In genomic region chrX:14801136-14801535, GRCh38 we compare ENCODE assay signal across 19 cellular contexts.
DNase-seq lines count a peak whose midpoint lies in the region; ATAC-seq, FAIRE-seq and TF ChIP-seq lines count a peak whose summit lies in the region.
"Had no signal": no experiment of that assay in that cellular context is flagged by ENCODE, and none has a peak within 500 bp of the region (broad histone marks: within the 10 kb centered on the region; RNA-seq: fewer than 3 reads in every experiment).

No MANE protein-coding gene starts in this region.

- no TSS peak for BruUV-seq in endothelial cell of umbilical vein (replicated peaks; lab: Mats Ljungman, UMichigan)

- H3K9me1 ChIP-seq in endothelial cell of umbilical vein (replicated peaks; ENCODE audit: control insufficient read depth, extremely low read depth, insufficient read depth, low read length) = no peaks in the 10 kb centered on the region

- no peaks in the 10 kb centered on the region for H4K20me1 ChIP-seq in endothelial cell of umbilical vein (replicated peaks; ENCODE audit: control insufficient read depth, extremely low read depth, insufficient read depth, low read length)

- TF ChIP-seq POLR2A in endothelial cell of umbilical vein (IDR thresholded peaks at IDR 0.05; ENCODE audit: low read depth, low read length) (no peak), GM18505 (IDR thresholded peaks at IDR 0.05; ENCODE audit: borderline replicate concordance, extremely low read depth, insufficient read depth, insufficient read length) (no peak)

- H3K79me2 ChIP-seq in endothelial cell of umbilical vein (ENCODE audit: control insufficient read depth, insufficient read depth, low read length) = no peaks in the 10 kb centered on the region

- DNase-seq in COLO829 (ENCODE audit: low spot score) (peak; percentile 58), M059J (ENCODE audit: low read depth) (peak; percentile 89), endothelial cell of umbilical vein (ENCODE audit: low read depth, low spot score) (no peak), kidney tubule cell (ENCODE audit: low spot score) (peak; percentile 8), kidney (no peak)
- DNase-seq: activated CD4-positive, CD25-positive, alpha-beta regulatory T cell treated with anti-CD3 and anti-CD28 coated beads, Interleukin-2, amount 50 U/mL, for 72 hours; COR-L47; dorsolateral prefrontal cortex; heart left ventricle; immature natural killer cell; NCI-H187 treated with DMSO at 0.1 percent for 48 hours; stimulated activated CD4-positive, alpha-beta T cell treated with anti-CD3 and anti-CD28 coated beads, Interleukin-15, amount 100 ng/mL, for 24 hours had no signal

- H3K4me1 ChIP-seq in endothelial cell of umbilical vein (ENCODE audit: control insufficient read depth, extremely low read depth, insufficient read depth, low read length) (no peaks in the 10 kb centered on the region), kidney (ENCODE audit: control insufficient read depth in 1 of 2, insufficient read depth in 1 of 2, low read depth in 1 of 2, low read length in 2 of 2) (no peaks in the 10 kb centered on the region)
- H3K4me1 ChIP-seq: heart left ventricle, right atrium auricular region had no signal

- H3K4me2 ChIP-seq in endothelial cell of umbilical vein (ENCODE audit: insufficient read depth, low read length) = no peak overlapping the region

- H3K4me3 ChIP-seq in endothelial cell of umbilical vein (replicated peaks in 1 of 3; ENCODE audit: insufficient read depth in 1 of 3, low read depth in 1 of 3, low read length in 3 of 3) (no peak overlapping the region), kidney (ENCODE audit: low read length in 2 of 2) (no peak overlapping the region)
- H3K4me3 ChIP-seq: dorsolateral prefrontal cortex, heart left ventricle, right atrium auricular region, thoracic aorta had no signal

- H3K9me3 ChIP-seq in endothelial cell of umbilical vein (replicated peaks; ENCODE audit: control insufficient read depth, insufficient read depth, low read length) = no peaks in the 10 kb centered on the region
- no peaks in the 10 kb centered on the region for H3K9me3 ChIP-seq in kidney (ENCODE audit: control insufficient read depth in 1 of 2, low read length in 2 of 2)
- H3K9me3 ChIP-seq: right atrium auricular region, thoracic aorta had no signal

- POLR2A ChIA-PET in endothelial cell of umbilical vein (lab: Charles Lee) = no interaction called here

- no peak overlapping the region for H2AFZ ChIP-seq in endothelial cell of umbilical vein (ENCODE audit: low read depth, low read length)

- no peak overlapping the region for H3K27ac ChIP-seq in endothelial cell of umbilical vein (ENCODE audit: insufficient read depth, low read depth, low read length)
- H3K27ac ChIP-seq in kidney (ENCODE audit: low read depth in 2 of 2, low read length in 2 of 2) = no peak overlapping the region
- H3K27ac ChIP-seq: dorsolateral prefrontal cortex, heart left ventricle, right atrium auricular region, thoracic aorta had no signal

- intact Hi-C loops in endothelial cell of umbilical vein (cut with micrococcal nuclease) (no loop called here), kidney (cut with DNase I) (no loop called here)

- FAIRE-seq in endothelial cell of umbilical vein (lab: Jason Lieb, UNC) = peak; percentile 18
- FAIRE-seq in kidney (lab: Jason Lieb, UNC) = no peak
- FAIRE-seq: H1 had no signal

- TF ChIP-seq CTCF in endothelial cell of umbilical vein (IDR thresholded peaks at IDR 0.05; ENCODE audit: extremely low read depth in 1 of 2, insufficient read depth in 1 of 2, low read depth in 1 of 2, low read length in 2 of 2) = no peak
- no peak for TF ChIP-seq CTCF in kidney (IDR thresholded peaks at IDR 0.05; ENCODE audit: borderline replicate concordance, extremely low read depth, insufficient read depth)

- no peaks in the 10 kb centered on the region for H3K36me3 ChIP-seq in endothelial cell of umbilical vein (ENCODE audit: control insufficient read depth in 2 of 2, extremely low read depth in 1 of 2, insufficient read depth in 2 of 2, low read length in 2 of 2)
- no peaks in the 10 kb centered on the region for H3K36me3 ChIP-seq in kidney (ENCODE audit: control insufficient read depth in 1 of 2, insufficient read depth in 2 of 2, low read length in 2 of 2)
- H3K36me3 ChIP-seq: heart left ventricle, right atrium auricular region, thoracic aorta had no signal

- H3K27me3 ChIP-seq in endothelial cell of umbilical vein (ENCODE audit: control insufficient read depth in 2 of 2, insufficient read depth in 2 of 2, low read length in 2 of 2) = no peaks in the 10 kb centered on the region
- H3K27me3 ChIP-seq: heart left ventricle, right atrium auricular region had no signal

- CTCF ChIA-PET in endothelial cell of umbilical vein (lab: Charles Lee) = no interaction called here

- ATAC-seq in HG03439 (IDR thresholded peaks at IDR 0.05; ENCODE audit: unreplicated experiment) = no peak
- no peak for ATAC-seq in HG02840 (IDR thresholded peaks at IDR 0.05; ENCODE audit: low FRiP score, unreplicated experiment)
- no peak for ATAC-seq in GM18505 (IDR thresholded peaks at IDR 0.05; ENCODE audit: unreplicated experiment)
- ATAC-seq: heart left ventricle, Panc1 had no signal

- dilution Hi-C loops in endothelial cell of umbilical vein (cut with MboI; ENCODE audit: extremely low pct_ligation_motif_present, low sequenced_read_pairs) = no loop called here

- H3K9ac ChIP-seq in endothelial cell of umbilical vein (replicated peaks; ENCODE audit: extremely low read depth, insufficient read depth, low read length) (no peak overlapping the region), kidney (ENCODE audit: low read length in 2 of 2) (no peak overlapping the region)

TF ChIP-seq in endothelial cell of umbilical vein, 7 proteins besides CTCF, POLR2A, EP300 and RAD21:
- TF ChIP-seq GATA2 (IDR thresholded peaks at IDR 0.05; ENCODE audit: insufficient read depth, insufficient read length, low read depth, low read length) (peak; percentile 34), MAX (IDR thresholded peaks at IDR 0.05; ENCODE audit: insufficient read depth, insufficient read length) (no peak), FOS (IDR thresholded peaks at IDR 0.05; ENCODE audit: borderline replicate concordance, insufficient read depth, low read length) (no peak)
TF ChIP-seq in endothelial cell of umbilical vein: peak in this region for 1.

Comparison
In these comparisons a context has a peak if more than half of its experiments do, and no peak if none do; other contexts are left out.
1. DNase-seq: peak in COLO829 (single experiment), M059J (single experiment) and kidney tubule cell (single experiment); none in endothelial cell of umbilical vein (single experiment) and kidney (single experiment).